Comparison of ENCODE assay signal across 13 cellular contexts in genomic region chr6:164216839-164217238, GRCh38.
DNase-seq lines count a peak whose midpoint lies in the region; ATAC-seq and TF ChIP-seq lines count a peak whose summit lies in the region.
"Had no signal": no experiment of that assay in that cellular context is flagged by ENCODE, and none has a peak within 500 bp of the region (broad histone marks: within the 10 kb centered on the region; RNA-seq: fewer than 3 reads in every experiment).

No MANE protein-coding gene starts in this region.

- CTCF ChIA-PET in SK-N-SH (lab: Yijun Ruan, JAX), result interaction anchor here (0.6 to 2.3 kb wide), 6 partner anchors 8 to 318 kb away, joined by 3 to 8 read pairs (median 4); no protein-coding TSS in a partner anchor

- no peaks in the 10 kb centered on the region for H3K9me2 ChIP-seq in SK-N-SH

- no peaks in the 10 kb centered on the region for H3F3A ChIP-seq in SK-N-SH (replicated peaks; ENCODE audit: insufficient read depth)

- no peak overlapping the region for H4K8ac ChIP-seq in mesenchymal stem cell (ENCODE audit: low read length)

- no peak overlapping the region for H2BK120ac ChIP-seq in mesenchymal stem cell (ENCODE audit: low read depth, low read length)

- H3K4me3 ChIP-seq in SK-N-SH (ENCODE audit: low read depth in 2 of 2, low read length in 1 of 2), result no peak overlapping the region
- peak overlapping the region; percentile 47 for H3K4me3 ChIP-seq in psoas muscle
- peak overlapping the region; percentile 39 to 62 (median 57) for H3K4me3 ChIP-seq in skeletal muscle tissue (ENCODE audit: low read length in 3 of 3)
- H3K4me3 ChIP-seq in mesenchymal stem cell (ENCODE audit: insufficient read depth in 1 of 2, low read depth in 1 of 2, low read length in 2 of 2), result no peak overlapping the region
- H3K4me3 ChIP-seq: HAP-1 had no signal

- H3K27ac ChIP-seq in SK-N-SH (ENCODE audit: low read depth in 2 of 2, low read length in 1 of 2) (peak overlapping the region in 1 of 2 experiments; percentile 53; a peak in 1 of 4 replicates), psoas muscle (no peak overlapping the region), skeletal muscle tissue (ENCODE audit: low read depth, low read length) (no peak overlapping the region), mesenchymal stem cell (ENCODE audit: low read length, poor library complexity, severe bottlenecking) (no peak overlapping the region)
- H3K27ac ChIP-seq: C4-2B had no signal

- TF ChIP-seq CTCF in SK-N-SH (IDR thresholded peaks at IDR 0.05), result no peak
- TF ChIP-seq CTCF in psoas muscle (IDR thresholded peaks at IDR 0.05), result no peak

- no peak overlapping the region for H3K14ac ChIP-seq in mesenchymal stem cell (ENCODE audit: low read length in 2 of 2)

- H2BK15ac ChIP-seq in mesenchymal stem cell (ENCODE audit: low read depth, poor library complexity, severe bottlenecking), result no peak overlapping the region

- intact Hi-C loops in psoas muscle (cut with DNase I), result no loop called here

- H2AFZ ChIP-seq in SK-N-SH (ENCODE audit: low read depth) (no peak overlapping the region), mesenchymal stem cell (ENCODE audit: low read depth, low read length) (no peak overlapping the region)

- H3K9me3 ChIP-seq in SK-N-SH, result no peaks in the 10 kb centered on the region; the same call in 1 of the 2 replicates
- no peaks in the 10 kb centered on the region for H3K9me3 ChIP-seq in psoas muscle
- no peaks in the 10 kb centered on the region for H3K9me3 ChIP-seq in skeletal muscle tissue (ENCODE audit: control insufficient read depth in 3 of 3, low read length in 3 of 3)
- H3K9me3 ChIP-seq in mesenchymal stem cell (ENCODE audit: control insufficient read depth, low read length), result peaks cover 9% of the 10 kb centered on the region
- H3K9me3 ChIP-seq: HAP-1 had no signal

- no peak overlapping the region for H3K4ac ChIP-seq in mesenchymal stem cell (ENCODE audit: low read depth in 1 of 2, low read length in 2 of 2)

- H3K36me3 ChIP-seq in SK-N-SH (replicated peaks in 1 of 2; ENCODE audit: control insufficient read depth in 1 of 2, insufficient read depth in 2 of 2, low read length in 1 of 2), result no peaks in the 10 kb centered on the region
- no peaks in the 10 kb centered on the region for H3K36me3 ChIP-seq in psoas muscle (ENCODE audit: insufficient read depth in 1 of 2, low read depth in 1 of 2)
- no peaks in the 10 kb centered on the region for H3K36me3 ChIP-seq in skeletal muscle tissue (ENCODE audit: control insufficient read depth in 3 of 3, insufficient read depth in 3 of 3, low read length in 3 of 3)
- H3K36me3 ChIP-seq in mesenchymal stem cell (ENCODE audit: control insufficient read depth in 1 of 2, insufficient read depth in 2 of 2, low read depth in 1 of 2, low read length in 2 of 2), result no peaks in the 10 kb centered on the region
- H3K36me3 ChIP-seq: HAP-1 had no signal

- H4K91ac ChIP-seq in mesenchymal stem cell (ENCODE audit: low read length), result no peak overlapping the region

- 51% methylated on average over 8 of the region's 10 CpGs for WGBS in SK-N-SH (ENCODE audit: low lambda C conversion rate)
- 26 to 40% (median 36%) methylated on average over 10 of the region's 10 CpGs for WGBS in psoas muscle, 3 donors
- 94% methylated on average over 10 of the region's 10 CpGs for WGBS in mesenchymal stem cell

- DNase-seq in SK-N-SH (peak; percentile 2), SK-N-DZ (ENCODE audit: low spot score) (peak; percentile 59), psoas muscle (peak in 1 of 2 donors; percentile 17), mesenchymal stem cell (no peak), DMS153 (lab: John Stamatoyannopoulos, UW) (no peak)
- DNase-seq: ACHN; CD4-positive, alpha-beta memory T cell; DND-41; GDM1 had no signal

- TF ChIP-seq EP300 in SK-N-SH (IDR thresholded peaks at IDR 0.05; ENCODE audit: borderline replicate concordance in 1 of 2, low read depth in 1 of 2, low read length in 1 of 2), result no peak

- no peaks in the 10 kb centered on the region for H4K20me1 ChIP-seq in SK-N-SH (ENCODE audit: insufficient read depth)

- no peak overlapping the region for H3K18ac ChIP-seq in mesenchymal stem cell (ENCODE audit: low read depth in 1 of 2, low read length in 2 of 2)

- no peak overlapping the region for H2AK5ac ChIP-seq in mesenchymal stem cell (ENCODE audit: low read length, severe bottlenecking)

- no peak for TF ChIP-seq RAD21 in SK-N-SH (IDR thresholded peaks at IDR 0.05; ENCODE audit: low read length)

- POLR2A ChIA-PET in SK-N-SH (lab: Yijun Ruan, JAX), result no interaction called here

- H2BK12ac ChIP-seq in mesenchymal stem cell (ENCODE audit: low read length in 2 of 2), result no peak overlapping the region

- H3K9ac ChIP-seq in SK-N-SH, result no peak overlapping the region
- peak overlapping the region in 2 of 3 donors; percentile 50 to 66 for H3K9ac ChIP-seq in skeletal muscle tissue (ENCODE audit: low read depth in 1 of 3, low read length in 3 of 3)
- H3K9ac ChIP-seq in mesenchymal stem cell (ENCODE audit: low read length), result no peak overlapping the region

- H3K4me1 ChIP-seq in SK-N-SH (ENCODE audit: control insufficient read depth in 1 of 2, insufficient read depth in 2 of 2, low read depth in 1 of 2, low read length in 1 of 2), result peaks cover 0 to 10% of the 10 kb centered on the region in 2 experiments; a peak in 1 of 4 replicates
- peaks cover 4% of the 10 kb centered on the region for H3K4me1 ChIP-seq in psoas muscle
- H3K4me1 ChIP-seq in skeletal muscle tissue (ENCODE audit: control insufficient read depth in 3 of 3, insufficient read depth in 3 of 3, low read length in 3 of 3), result peaks cover 0 to 3% (median 2%) of the 10 kb centered on the region in 3 donors
- H3K4me1 ChIP-seq in mesenchymal stem cell (ENCODE audit: control insufficient read depth, insufficient read depth, low read depth, low read length), result no peaks in the 10 kb centered on the region

- no peaks in the 10 kb centered on the region for H3K27me3 ChIP-seq in SK-N-SH (ENCODE audit: insufficient read depth)
- peaks cover 0 to 1% (median 0%) of the 10 kb centered on the region in 3 donors for H3K27me3 ChIP-seq in psoas muscle (ENCODE audit: insufficient read depth in 3 of 3, low read length in 2 of 3)
- no peaks in the 10 kb centered on the region for H3K27me3 ChIP-seq in skeletal muscle tissue (ENCODE audit: control insufficient read depth in 3 of 3, insufficient read depth in 3 of 3, low read length in 3 of 3)
- no peaks in the 10 kb centered on the region for H3K27me3 ChIP-seq in mesenchymal stem cell (ENCODE audit: control insufficient read depth in 1 of 2, insufficient read depth in 1 of 2, low read length in 2 of 2)

- H3K4me2 ChIP-seq in SK-N-SH (no peak overlapping the region), mesenchymal stem cell (ENCODE audit: low read length, poor library complexity, severe bottlenecking) (no peak overlapping the region)

- no peak overlapping the region for H3K23ac ChIP-seq in mesenchymal stem cell (ENCODE audit: low read length in 2 of 2)

- no peaks in the 10 kb centered on the region for H3K79me1 ChIP-seq in mesenchymal stem cell (replicated peaks; ENCODE audit: low read length, poor library complexity, severe bottlenecking)

- H3K79me2 ChIP-seq in SK-N-SH (ENCODE audit: insufficient read depth), result no peaks in the 10 kb centered on the region

- no peak overlapping the region for H2BK5ac ChIP-seq in mesenchymal stem cell (ENCODE audit: low read depth, low read length, poor library complexity, severe bottlenecking)

- no peak for ATAC-seq in SK-N-SH treated with all-trans-retinoic acid at 6 μM for 48 hours
- peak in 3 of 4 donors; percentile 43 to 82 (median 68) for ATAC-seq in psoas muscle

TF ChIP-seq in SK-N-SH treated with all-trans-retinoic acid at 6 μM for 48 hours, 23 proteins besides CTCF, POLR2A, EP300 and RAD21:
- TF ChIP-seq ZFP30 (CRISPR knock-in tag; IDR thresholded peaks at IDR 0.05), result no peak
- no peak for TF ChIP-seq TOX (CRISPR knock-in tag; IDR thresholded peaks at IDR 0.05; ENCODE audit: borderline replicate concordance)
- TF ChIP-seq SNAI2 (CRISPR knock-in tag; IDR thresholded peaks at IDR 0.05), result no peak
- no peak for TF ChIP-seq POU6F1 (CRISPR knock-in tag; IDR thresholded peaks at IDR 0.05; ENCODE audit: borderline replicate concordance, low read depth)
- TF ChIP-seq PPARA (CRISPR knock-in tag; IDR thresholded peaks at IDR 0.05; ENCODE audit: borderline replicate concordance), result no peak
- no peak for TF ChIP-seq ESRRG (CRISPR knock-in tag; IDR thresholded peaks at IDR 0.05)
- no peak for TF ChIP-seq CSDC2 (CRISPR knock-in tag; IDR thresholded peaks at IDR 0.05)

Comparison
In these comparisons a context has a peak if more than half of its experiments do, and no peak if none do; other contexts are left out.
1. DNase-seq: peak in SK-N-SH (single experiment) and SK-N-DZ (single experiment); none in mesenchymal stem cell (single experiment) and DMS153 (single experiment).
2. H3K4me3 ChIP-seq: peak in psoas muscle (single experiment) and skeletal muscle tissue (3 of 3); none in SK-N-SH (0 of 2) and mesenchymal stem cell (0 of 2).
3. H3K9ac ChIP-seq: peak in skeletal muscle tissue (2 of 3); none in SK-N-SH (single experiment) and mesenchymal stem cell (single experiment).